ENCODE assay signal across 2 cellular contexts in the genomic region with DNA sequence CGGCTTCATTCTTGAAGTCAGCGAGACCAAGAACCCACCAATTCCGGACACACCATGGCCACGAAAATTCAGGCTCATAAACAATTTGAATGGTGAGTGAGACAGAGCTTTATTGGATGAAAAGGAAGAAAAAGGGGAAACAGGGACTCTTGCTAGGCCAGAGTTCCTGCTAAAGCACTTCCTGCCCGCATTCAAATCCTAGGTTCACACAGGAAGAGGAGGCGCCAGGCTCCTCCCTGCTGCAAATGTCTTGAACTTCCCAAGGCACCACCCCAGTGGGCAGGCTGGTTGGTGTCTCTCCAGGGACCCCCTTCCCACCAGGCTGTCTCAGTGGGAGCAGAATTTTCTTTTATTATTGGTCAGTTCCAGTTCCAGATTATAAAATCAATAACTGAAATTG.
TF ChIP-seq lines count a peak whose summit lies in the region.

No MANE protein-coding gene starts in this region.

TF ChIP-seq in H1, 55 proteins besides CTCF, POLR2A, EP300 and RAD21 (continued from another document):
- TF ChIP-seq ATF2 (IDR thresholded peaks at IDR 0.05; ENCODE audit: low read length), result no peak
- no peak for TF ChIP-seq JUN (IDR thresholded peaks at IDR 0.05; ENCODE audit: low read depth, low read length)
- no peak for TF ChIP-seq BRCA1 (IDR thresholded peaks at IDR 0.05; ENCODE audit: low read depth, low read length)
- TF ChIP-seq TBP (IDR thresholded peaks at IDR 0.05; ENCODE audit: low read depth, low read length), result no peak
- TF ChIP-seq, protein P1, sequence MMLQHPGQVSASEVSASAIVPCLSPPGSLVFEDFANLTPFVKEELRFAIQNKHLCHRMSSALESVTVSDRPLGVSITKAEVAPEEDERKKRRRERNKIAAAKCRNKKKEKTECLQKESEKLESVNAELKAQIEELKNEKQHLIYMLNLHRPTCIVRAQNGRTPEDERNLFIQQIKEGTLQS (IDR thresholded peaks at IDR 0.05; ENCODE audit: insufficient read depth, low read depth, low read length), result no peak
- TF ChIP-seq SP4 (IDR thresholded peaks at IDR 0.05; ENCODE audit: low read length), result no peak

TF ChIP-seq in SK-N-SH, 30 proteins besides CTCF, POLR2A, EP300 and RAD21 (continued from another document):
- TF ChIP-seq, protein P2, sequence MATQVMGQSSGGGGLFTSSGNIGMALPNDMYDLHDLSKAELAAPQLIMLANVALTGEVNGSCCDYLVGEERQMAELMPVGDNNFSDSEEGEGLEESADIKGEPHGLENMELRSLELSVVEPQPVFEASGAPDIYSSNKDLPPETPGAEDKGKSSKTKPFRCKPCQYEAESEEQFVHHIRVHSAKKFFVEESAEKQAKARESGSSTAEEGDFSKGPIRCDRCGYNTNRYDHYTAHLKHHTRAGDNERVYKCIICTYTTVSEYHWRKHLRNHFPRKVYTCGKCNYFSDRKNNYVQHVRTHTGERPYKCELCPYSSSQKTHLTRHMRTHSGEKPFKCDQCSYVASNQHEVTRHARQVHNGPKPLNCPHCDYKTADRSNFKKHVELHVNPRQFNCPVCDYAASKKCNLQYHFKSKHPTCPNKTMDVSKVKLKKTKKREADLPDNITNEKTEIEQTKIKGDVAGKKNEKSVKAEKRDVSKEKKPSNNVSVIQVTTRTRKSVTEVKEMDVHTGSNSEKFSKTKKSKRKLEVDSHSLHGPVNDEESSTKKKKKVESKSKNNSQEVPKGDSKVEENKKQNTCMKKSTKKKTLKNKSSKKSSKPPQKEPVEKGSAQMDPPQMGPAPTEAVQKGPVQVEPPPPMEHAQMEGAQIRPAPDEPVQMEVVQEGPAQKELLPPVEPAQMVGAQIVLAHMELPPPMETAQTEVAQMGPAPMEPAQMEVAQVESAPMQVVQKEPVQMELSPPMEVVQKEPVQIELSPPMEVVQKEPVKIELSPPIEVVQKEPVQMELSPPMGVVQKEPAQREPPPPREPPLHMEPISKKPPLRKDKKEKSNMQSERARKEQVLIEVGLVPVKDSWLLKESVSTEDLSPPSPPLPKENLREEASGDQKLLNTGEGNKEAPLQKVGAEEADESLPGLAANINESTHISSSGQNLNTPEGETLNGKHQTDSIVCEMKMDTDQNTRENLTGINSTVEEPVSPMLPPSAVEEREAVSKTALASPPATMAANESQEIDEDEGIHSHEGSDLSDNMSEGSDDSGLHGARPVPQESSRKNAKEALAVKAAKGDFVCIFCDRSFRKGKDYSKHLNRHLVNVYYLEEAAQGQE (IDR thresholded peaks at IDR 0.05; ENCODE audit: low read depth, low read length), result no peak
- TF ChIP-seq GATA2 (CRISPR knock-in tag; IDR thresholded peaks at IDR 0.05), result no peak
- TF ChIP-seq, protein P3, sequence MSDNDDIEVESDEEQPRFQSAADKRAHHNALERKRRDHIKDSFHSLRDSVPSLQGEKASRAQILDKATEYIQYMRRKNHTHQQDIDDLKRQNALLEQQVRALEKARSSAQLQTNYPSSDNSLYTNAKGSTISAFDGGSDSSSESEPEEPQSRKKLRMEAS (IDR thresholded peaks at IDR 0.05; ENCODE audit: low read depth), result no peak
- TF ChIP-seq, protein P4, sequence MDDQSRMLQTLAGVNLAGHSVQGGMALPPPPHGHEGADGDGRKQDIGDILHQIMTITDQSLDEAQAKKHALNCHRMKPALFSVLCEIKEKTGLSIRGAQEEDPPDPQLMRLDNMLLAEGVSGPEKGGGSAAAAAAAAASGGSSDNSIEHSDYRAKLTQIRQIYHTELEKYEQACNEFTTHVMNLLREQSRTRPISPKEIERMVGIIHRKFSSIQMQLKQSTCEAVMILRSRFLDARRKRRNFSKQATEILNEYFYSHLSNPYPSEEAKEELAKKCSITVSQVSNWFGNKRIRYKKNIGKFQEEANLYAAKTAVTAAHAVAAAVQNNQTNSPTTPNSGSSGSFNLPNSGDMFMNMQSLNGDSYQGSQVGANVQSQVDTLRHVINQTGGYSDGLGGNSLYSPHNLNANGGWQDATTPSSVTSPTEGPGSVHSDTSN (IDR thresholded peaks at IDR 0.05), result no peak
- no peak for TF ChIP-seq TEAD4 (IDR thresholded peaks at IDR 0.05; ENCODE audit: borderline replicate concordance, insufficient read depth)
- TF ChIP-seq ELF1 (IDR thresholded peaks at IDR 0.05), result no peak
- TF ChIP-seq, protein P5, sequence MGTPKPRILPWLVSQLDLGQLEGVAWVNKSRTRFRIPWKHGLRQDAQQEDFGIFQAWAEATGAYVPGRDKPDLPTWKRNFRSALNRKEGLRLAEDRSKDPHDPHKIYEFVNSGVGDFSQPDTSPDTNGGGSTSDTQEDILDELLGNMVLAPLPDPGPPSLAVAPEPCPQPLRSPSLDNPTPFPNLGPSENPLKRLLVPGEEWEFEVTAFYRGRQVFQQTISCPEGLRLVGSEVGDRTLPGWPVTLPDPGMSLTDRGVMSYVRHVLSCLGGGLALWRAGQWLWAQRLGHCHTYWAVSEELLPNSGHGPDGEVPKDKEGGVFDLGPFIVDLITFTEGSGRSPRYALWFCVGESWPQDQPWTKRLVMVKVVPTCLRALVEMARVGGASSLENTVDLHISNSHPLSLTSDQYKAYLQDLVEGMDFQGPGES (IDR thresholded peaks at IDR 0.05; ENCODE audit: low read depth, low read length), result no peak
- TF ChIP-seq MEF2A (IDR thresholded peaks at IDR 0.05; ENCODE audit: borderline replicate concordance, low read depth), result no peak
